In genomic region chr1:115793162-115793561, GRCh38 we compare ENCODE assay signal across 1 cellular context.
TF ChIP-seq lines count a peak whose summit lies in the region.

No MANE protein-coding gene starts in this region.

TF ChIP-seq in GM23338, 12 proteins besides CTCF, POLR2A, EP300 and RAD21 (continued from another document):
- no peak for TF ChIP-seq ZNF331 (CRISPR knock-in tag; IDR thresholded peaks at IDR 0.05; ENCODE audit: low read depth)
- no peak for TF ChIP-seq EZH2 (IDR thresholded peaks at IDR 0.05; ENCODE audit: low read depth, unreplicated experiment)
- TF ChIP-seq JUNB (IDR thresholded peaks at IDR 0.05; ENCODE audit: unreplicated experiment), result no peak
- no peak for TF ChIP-seq STAT1 (IDR thresholded peaks at IDR 0.05; ENCODE audit: unreplicated experiment)
- no peak for TF ChIP-seq ZNF114 (CRISPR knock-in tag; IDR thresholded peaks at IDR 0.05)
- no peak for TF ChIP-seq CREB1 (CRISPR knock-in tag; IDR thresholded peaks at IDR 0.05; ENCODE audit: low read depth)
